In the genomic region with DNA sequence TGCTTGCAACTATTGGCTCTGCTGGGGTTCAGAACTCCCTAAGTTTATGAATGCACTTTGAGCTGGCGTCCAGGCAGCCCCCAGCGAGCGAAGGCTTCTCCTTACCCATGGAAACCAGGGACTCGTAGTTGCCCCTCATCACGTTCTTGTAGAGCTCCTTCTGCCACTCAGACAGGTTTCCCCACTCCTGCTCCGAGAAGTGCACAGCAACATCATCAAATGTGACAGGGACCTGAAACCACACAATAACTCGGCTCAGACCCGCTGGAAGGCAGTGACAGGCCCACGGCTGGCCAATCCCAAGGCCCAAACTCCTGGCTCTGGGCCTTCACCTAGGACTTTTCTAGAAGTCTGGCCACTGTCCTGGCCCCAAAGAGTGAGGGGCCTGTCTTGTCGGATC, we compare ENCODE assay signal across 24 cellular contexts.
"Had no signal": no experiment of that assay in that cellular context is flagged by ENCODE, and none has a peak within 500 bp of the region (broad histone marks: within the 10 kb centered on the region; RNA-seq: fewer than 3 reads in every experiment).

No MANE protein-coding gene starts in this region.

- H3K27me3 Mint-ChIP-seq: effector memory CD8-positive, alpha-beta T cell; memory B cell; naive B cell; natural killer cell treated with Interleukin-12 subunit alpha and Interleukin-12 subunit beta and Interleukin-15 and Interleukin-18, amount 100 ng/mL, for 72 hours; progenitor cell of endocrine pancreas had no signal

- H3K27ac Mint-ChIP-seq: effector memory CD8-positive, alpha-beta T cell; memory B cell; mesothelial cell of epicardium; natural killer cell treated with Interleukin-12 subunit alpha and Interleukin-12 subunit beta and Interleukin-15 and Interleukin-18, amount 100 ng/mL, for 72 hours had no signal

- ATAC-seq: effector memory CD8-positive, alpha-beta T cell; gastrocnemius medialis; left lobe of liver; mucosa of descending colon; natural killer cell treated with Interleukin-12 subunit alpha and Interleukin-12 subunit beta and Interleukin-15 and Interleukin-18, amount 100 ng/mL, for 72 hours; right lobe of liver; stimulated activated effector memory CD8-positive, alpha-beta T cell treated with anti-CD3 and anti-CD28 coated beads, Interleukin-12 subunit alpha, Interleukin-12 subunit beta, amount 100 ng/mL, for 72 hours had no signal

- H3K9me3 Mint-ChIP-seq: effector memory CD8-positive, alpha-beta T cell; memory B cell; mesothelial cell of epicardium; naive B cell; natural killer cell treated with Interleukin-12 subunit alpha and Interleukin-12 subunit beta and Interleukin-15 and Interleukin-18, amount 100 ng/mL, for 72 hours; neural crest cell; stimulated activated effector memory CD8-positive, alpha-beta T cell treated with anti-CD3 and anti-CD28 coated beads, Interleukin-12 subunit alpha, Interleukin-12 subunit beta, amount 100 ng/mL, for 72 hours had no signal

- H3K4me3 Mint-ChIP-seq: effector memory CD8-positive, alpha-beta T cell; memory B cell; mesothelial cell of epicardium; naive B cell; natural killer cell treated with Interleukin-12 subunit alpha and Interleukin-12 subunit beta and Interleukin-15 and Interleukin-18, amount 100 ng/mL, for 72 hours; neural crest cell; stimulated activated effector memory CD8-positive, alpha-beta T cell treated with anti-CD3 and anti-CD28 coated beads, Interleukin-12 subunit alpha, Interleukin-12 subunit beta, amount 100 ng/mL, for 72 hours had no signal

- H3K4me3 ChIP-seq: coronary artery, gastrocnemius medialis, lung, mucosa of descending colon, right lobe of liver, stomach, thyroid gland, uterus had no signal

- DNase-seq: effector memory CD8-positive, alpha-beta T cell; erythroblast; gastrocnemius medialis; kidney; mucosa of descending colon; naive B cell; right lobe of liver; small intestine; stimulated activated CD4-positive, alpha-beta T cell treated with anti-CD3 and anti-CD28 coated beads, Interleukin-2, amount 100 ng/mL, for 24 hours; stimulated activated CD4-positive, alpha-beta T cell treated with anti-CD3 and anti-CD28 coated beads, Interleukin-4, amount 100 ng/mL, for 24 hours; stimulated activated naive CD4-positive, alpha-beta T cell treated with Interleukin-2 at 50 U/mL for 16 hours; stomach; thyroid gland; trophoblast cell; uterus had no signal
